14 cellular contexts compared by ENCODE assay signal in genomic region chr13:48962281-48962680, GRCh38.
"Had no signal": no experiment of that assay in that cellular context is flagged by ENCODE, and none has a peak within 500 bp of the region (broad histone marks: within the 10 kb centered on the region; RNA-seq: fewer than 3 reads in every experiment).

No MANE protein-coding gene starts in this region.

- H3K4me3 Mint-ChIP-seq: activated naive CD4-positive, alpha-beta T cell treated with anti-CD3 and anti-CD28 coated beads for 36 hours; activated T-helper 1 cell treated with anti-CD3 and anti-CD28 coated beads, Interleukin-12 subunit alpha, Interleukin-12 subunit beta, Interleukin-2, Interleukin-4 antibody, amounts not matched to agents 30 ng/mL and 10 ng/mL and 1 ng/mL, durations not matched to agents 14 hours and 24 hours and 36 hours; central memory CD8-positive, alpha-beta T cell; dendritic cell treated with granulocyte-macrophage colony-stimulating factor and Interleukin-4, amounts not matched to agents 40 ng/mL and 50 ng/mL, for 4 days; nephron progenitor cell; stimulated activated naive B cell treated with anti-CD40 and anti-IgM and Interleukin-4, amounts not matched to agents 10 μg/mL and 1 μg/mL and 100 μg/mL, for 72 hours had no signal

- DNase-seq: activated CD4-positive, alpha-beta T cell treated with anti-CD3 and anti-CD28 coated beads for 1 hour; activated naive CD4-positive, alpha-beta T cell treated with anti-CD3 and anti-CD28 coated beads for 36 hours; mesendoderm; nephron progenitor cell; psoas muscle; spleen; stimulated activated CD4-positive, alpha-beta T cell treated with anti-CD3 and anti-CD28 coated beads, Interleukin-1b, Interleukin-23, amount 100 ng/mL, for 48 hours; stimulated activated naive B cell treated with anti-CD40 and anti-IgM and Interleukin-4, amounts not matched to agents 10 μg/mL and 1 μg/mL and 100 μg/mL, for 72 hours had no signal

- H3K36me3 Mint-ChIP-seq: stimulated activated naive B cell treated with anti-CD40 and anti-IgM and Interleukin-4, amounts not matched to agents 10 μg/mL and 1 μg/mL and 100 μg/mL, for 72 hours had no signal

- ATAC-seq: left lobe of liver, psoas muscle, sciatic nerve had no signal

- H3K4me1 Mint-ChIP-seq: central memory CD8-positive, alpha-beta T cell; nephron progenitor cell had no signal

- H3K9me3 ChIP-seq: psoas muscle, spleen, tibial nerve had no signal

- H3K4me3 ChIP-seq: psoas muscle, spleen, tibial nerve had no signal

- H3K27me3 Mint-ChIP-seq: central memory CD8-positive, alpha-beta T cell; dendritic cell treated with granulocyte-macrophage colony-stimulating factor and Interleukin-4, amounts not matched to agents 40 ng/mL and 50 ng/mL, for 4 days; stimulated activated naive B cell treated with anti-CD40 and anti-IgM and Interleukin-4, amounts not matched to agents 10 μg/mL and 1 μg/mL and 100 μg/mL, for 72 hours had no signal

- H3K36me3 ChIP-seq: spleen, tibial nerve had no signal

- H3K27ac Mint-ChIP-seq: activated naive CD4-positive, alpha-beta T cell treated with anti-CD3 and anti-CD28 coated beads for 36 hours; activated T-helper 1 cell treated with anti-CD3 and anti-CD28 coated beads, Interleukin-12 subunit alpha, Interleukin-12 subunit beta, Interleukin-2, Interleukin-4 antibody, amounts not matched to agents 30 ng/mL and 10 ng/mL and 1 ng/mL, durations not matched to agents 14 hours and 24 hours and 36 hours; dendritic cell treated with granulocyte-macrophage colony-stimulating factor and Interleukin-4, amounts not matched to agents 40 ng/mL and 50 ng/mL, for 4 days; nephron progenitor cell; stimulated activated naive B cell treated with anti-CD40 and anti-IgM and Interleukin-4, amounts not matched to agents 10 μg/mL and 1 μg/mL and 100 μg/mL, for 72 hours had no signal

- H3K4me1 ChIP-seq: psoas muscle, tibial nerve had no signal

- H3K27me3 ChIP-seq: spleen had no signal

- H3K27ac ChIP-seq: psoas muscle, spleen, tibial nerve had no signal

- H3K9me3 Mint-ChIP-seq: activated naive CD4-positive, alpha-beta T cell treated with anti-CD3 and anti-CD28 coated beads for 36 hours; central memory CD8-positive, alpha-beta T cell; dendritic cell treated with granulocyte-macrophage colony-stimulating factor and Interleukin-4, amounts not matched to agents 40 ng/mL and 50 ng/mL, for 4 days; stimulated activated naive B cell treated with anti-CD40 and anti-IgM and Interleukin-4, amounts not matched to agents 10 μg/mL and 1 μg/mL and 100 μg/mL, for 72 hours had no signal
